ENCODE assay signal across 1 cellular context in genomic region chr7:155753446-155753965, GRCh38.
TF ChIP-seq lines count a peak whose summit lies in the region.

No MANE protein-coding gene starts in this region.

TF ChIP-seq in WTC11, 78 proteins besides CTCF, POLR2A, EP300 and RAD21 (continued from another document):
- no peak for TF ChIP-seq ZNF425 (CRISPR knock-in tag; conservative IDR thresholded peaks at IDR 0.05)
- TF ChIP-seq ZNF396 (CRISPR knock-in tag; IDR thresholded peaks at IDR 0.05; ENCODE audit: borderline replicate concordance), result no peak
- TF ChIP-seq JAZF1 (CRISPR knock-in tag; IDR thresholded peaks at IDR 0.05), result no peak
